29 cellular contexts compared by ENCODE assay signal in the genomic region with DNA sequence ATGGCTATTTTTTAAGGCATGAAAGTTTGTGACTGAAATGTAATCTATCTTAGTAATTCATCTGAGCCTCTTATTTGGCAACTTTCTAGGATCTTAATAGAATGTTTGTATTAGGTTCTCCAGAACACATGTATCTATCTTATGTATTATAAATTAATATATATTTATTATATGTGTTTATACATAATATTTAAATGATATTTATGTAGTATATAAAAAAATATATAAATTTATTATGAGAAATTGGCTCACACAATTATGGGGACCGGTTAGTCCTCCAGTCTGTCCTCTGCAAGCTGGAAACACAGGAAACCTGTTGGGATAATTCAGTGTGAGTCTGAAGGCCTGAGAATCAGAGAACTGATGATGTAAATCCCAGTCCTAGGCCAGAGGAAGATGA.
"Had no signal": no experiment of that assay in that cellular context is flagged by ENCODE, and none has a peak within 500 bp of the region (broad histone marks: within the 10 kb centered on the region; RNA-seq: fewer than 3 reads in every experiment).

No MANE protein-coding gene starts in this region.

- H3K9me3 Mint-ChIP-seq: endodermal cell had no signal

- FAIRE-seq: endometrium, endothelial cell of umbilical vein, frontal cortex had no signal

- H3K4me3 ChIP-seq: colonic mucosa, coronary artery, dorsolateral prefrontal cortex, esophagus muscularis mucosa, esophagus squamous epithelium, gastrocnemius medialis, gastroesophageal sphincter, heart left ventricle, heart right ventricle, hepatocyte had no signal

- H3K27me3 Mint-ChIP-seq: dendritic cell treated with granulocyte-macrophage colony-stimulating factor and Interleukin-4, amounts not matched to agents 40 ng/mL and 50 ng/mL, for 4 days; effector memory CD8-positive, alpha-beta T cell had no signal

- H3K4me3 Mint-ChIP-seq: dendritic cell treated with granulocyte-macrophage colony-stimulating factor and Interleukin-4, amounts not matched to agents 40 ng/mL and 50 ng/mL, for 4 days; effector memory CD8-positive, alpha-beta T cell; endodermal cell had no signal

- H3K9me3 ChIP-seq: colonic mucosa, esophagus muscularis mucosa, esophagus squamous epithelium, gastrocnemius medialis, gastroesophageal sphincter, heart left ventricle had no signal

- H3K27ac ChIP-seq: colonic mucosa, coronary artery, dorsolateral prefrontal cortex, epithelial cell of prostate, esophagus muscularis mucosa, esophagus squamous epithelium, foreskin keratinocyte, gastrocnemius medialis, gastroesophageal sphincter, heart left ventricle, heart right ventricle, hepatocyte had no signal

- H3K27me3 ChIP-seq: colonic mucosa, esophagus muscularis mucosa, esophagus squamous epithelium, foreskin keratinocyte, gastrocnemius medialis, gastroesophageal sphincter, heart left ventricle, heart right ventricle, hepatocyte had no signal

- H3K36me3 ChIP-seq: colonic mucosa, esophagus muscularis mucosa, esophagus squamous epithelium, gastrocnemius medialis, gastroesophageal sphincter, heart left ventricle, heart right ventricle had no signal

- H3K79me2 ChIP-seq: hepatocyte had no signal

- H3K4me2 ChIP-seq: hepatocyte had no signal

- DNase-seq: colonic mucosa; cortex of kidney; dermis blood vessel endothelial cell; dorsolateral prefrontal cortex; effector CD4-positive, alpha-beta T cell; effector CD8-positive, alpha-beta T cell; effector memory CD4-positive, alpha-beta T cell; effector memory CD8-positive, alpha-beta T cell; endodermal cell; erythroblast; esophagus squamous epithelium; foreskin fibroblast; foreskin keratinocyte; foreskin melanocyte; gastrocnemius medialis; glutamatergic neuron; head of caudate nucleus; heart left ventricle; heart right ventricle had no signal

- H2AFZ ChIP-seq: hepatocyte had no signal

- H3K4me1 Mint-ChIP-seq: endodermal cell had no signal

- ATAC-seq: effector memory CD8-positive, alpha-beta T cell; esophagus mucosa; foreskin keratinocyte; gastrocnemius medialis; gastroesophageal sphincter; heart left ventricle; heart right ventricle had no signal

- H3K27ac Mint-ChIP-seq: dendritic cell treated with granulocyte-macrophage colony-stimulating factor and Interleukin-4, amounts not matched to agents 40 ng/mL and 50 ng/mL, for 4 days; effector memory CD8-positive, alpha-beta T cell; endodermal cell had no signal

- H3K4me1 ChIP-seq: colonic mucosa, esophagus muscularis mucosa, esophagus squamous epithelium, foreskin keratinocyte, gastrocnemius medialis, gastroesophageal sphincter, heart left ventricle, heart right ventricle had no signal
